Comparison of ENCODE assay signal across 14 cellular contexts in the genomic region with DNA sequence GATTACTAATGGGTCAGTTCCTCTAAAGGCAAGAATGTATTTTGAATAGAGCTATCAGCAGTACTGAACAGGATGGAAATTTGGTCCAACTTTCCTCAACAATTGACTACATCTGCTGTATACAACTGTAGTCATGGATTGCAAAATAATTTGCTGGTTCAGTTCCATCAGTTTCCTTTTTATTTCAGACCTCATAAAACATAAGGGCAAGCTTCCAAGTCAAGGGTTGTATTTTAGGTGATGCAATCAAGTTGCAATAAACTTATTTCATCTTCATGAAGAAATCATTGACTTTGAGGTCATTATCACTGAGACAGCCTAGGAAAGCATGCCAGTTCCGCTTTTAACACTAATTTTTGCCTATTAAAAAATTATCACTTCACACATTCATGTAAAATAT.
DNase-seq lines count a peak whose midpoint lies in the region; ATAC-seq and TF ChIP-seq lines count a peak whose summit lies in the region.
"Had no signal": no experiment of that assay in that cellular context is flagged by ENCODE, and none has a peak within 500 bp of the region (broad histone marks: within the 10 kb centered on the region; RNA-seq: fewer than 3 reads in every experiment).

No MANE protein-coding gene starts in this region.

- H3K36me3 Mint-ChIP-seq in endothelial cell (ENCODE audit: low read depth, unreplicated experiment): no peaks in the 10 kb centered on the region

- no peaks in the 10 kb centered on the region for H3K9me3 Mint-ChIP-seq in endothelial cell (ENCODE audit: unreplicated experiment)
- H3K9me3 Mint-ChIP-seq: central memory CD8-positive, alpha-beta T cell had no signal

- TF ChIP-seq CTCF in left ventricle myocardium inferior (IDR thresholded peaks at IDR 0.05; ENCODE audit: borderline replicate concordance) (no peak), transverse colon (IDR thresholded peaks at IDR 0.05) (no peak), endothelial cell (IDR thresholded peaks at IDR 0.05; ENCODE audit: unreplicated experiment) (no peak)

- H3K27me3 Mint-ChIP-seq in endothelial cell (ENCODE audit: unreplicated experiment): no peaks in the 10 kb centered on the region

- no peak for TF ChIP-seq EP300 in transverse colon (IDR thresholded peaks at IDR 0.05; ENCODE audit: low read depth)

- WGBS in transverse colon (ENCODE audit: low coverage in 1 of 2), 2 donors: 38 to 83% methylated on average over 1 of the region's 1 CpG

- H3K27me3 ChIP-seq in left ventricle myocardium inferior (ENCODE audit: low read depth) (no peaks in the 10 kb centered on the region), transverse colon (no peaks in the 10 kb centered on the region)

- H3K36me3 ChIP-seq in left ventricle myocardium inferior: peaks cover 6% of the 10 kb centered on the region
- no peaks in the 10 kb centered on the region for H3K36me3 ChIP-seq in transverse colon

- H3K4me1 ChIP-seq in left ventricle myocardium inferior: no peaks in the 10 kb centered on the region
- peaks cover 19 to 50% (median 24%) of the 10 kb centered on the region in 4 donors for H3K4me1 ChIP-seq in transverse colon

- no peak overlapping the region for H3K4me3 Mint-ChIP-seq in endothelial cell (ENCODE audit: unreplicated experiment)
- H3K4me3 Mint-ChIP-seq: activated CD8-positive, alpha-beta T cell treated with anti-CD3 and anti-CD28 coated beads, Interleukin-2, amount 10 ng/mL, durations not matched to agents 7 days and 5 days; B cell; central memory CD8-positive, alpha-beta T cell had no signal

- H3K27ac ChIP-seq in left ventricle myocardium inferior (replicated peaks): no peak overlapping the region
- peak overlapping the region; percentile 45 to 72 (median 62) for H3K27ac ChIP-seq in transverse colon

- no peak for DNase-seq in Right ventricle myocardium inferior (ENCODE audit: missing footprints)
- DNase-seq in left ventricle myocardium inferior: no peak
- peak; percentile 49 for DNase-seq in RPMI7951 (ENCODE audit: low read depth)
- peak; percentile 98 for DNase-seq in fibroblast of the conjunctiva (ENCODE audit: low read depth)
- no peak for DNase-seq in transverse colon
- no peak for DNase-seq in HuH-7 (ENCODE audit: low spot score)
- no peak for DNase-seq in inferior parietal cortex (ENCODE audit: extremely low spot score)
- no peak for DNase-seq in endothelial cell (ENCODE audit: low spot score)
- DNase-seq: activated CD8-positive, alpha-beta T cell treated with anti-CD3 and anti-CD28 coated beads, Interleukin-2, amount 10 ng/mL, durations not matched to agents 7 days and 5 days; NCI-H1105 treated with DMSO at 0.1 percent for 48 hours; nucleus accumbens; SHP77 treated with DMSO at 0.1 percent for 48 hours had no signal

- intact Hi-C loops in Right ventricle myocardium inferior (cut with DNase I) (no loop called here), left ventricle myocardium inferior (cut with micrococcal nuclease) (no loop called here), transverse colon (cut with DNase I; ENCODE audit: low total_unique reads) (no loop called here)

- no peaks in the 10 kb centered on the region for H3K4me1 Mint-ChIP-seq in endothelial cell (ENCODE audit: unreplicated experiment)

- in situ Hi-C loops in transverse colon (cut with MboI; ENCODE audit: low pct_ligation_motif_present in 1 of 4, low pct_unique_long_range_greater_than_20kb in 1 of 4, low sequenced_read_pairs in 3 of 4): no loop called here

- no peak for TF ChIP-seq POLR2A in transverse colon (IDR thresholded peaks at IDR 0.05)

- peak; percentile 83 for ATAC-seq in Right ventricle myocardium inferior
- ATAC-seq: activated CD8-positive, alpha-beta T cell treated with anti-CD3 and anti-CD28 coated beads, Interleukin-2, amount 10 ng/mL, durations not matched to agents 7 days and 5 days had no signal

- no peak overlapping the region for H3K4me3 ChIP-seq in left ventricle myocardium inferior
- no peak overlapping the region for H3K4me3 ChIP-seq in transverse colon

- H3K27ac Mint-ChIP-seq in endothelial cell (ENCODE audit: unreplicated experiment): no peak overlapping the region
- H3K27ac Mint-ChIP-seq: activated CD8-positive, alpha-beta T cell treated with anti-CD3 and anti-CD28 coated beads, Interleukin-2, amount 10 ng/mL, durations not matched to agents 7 days and 5 days; B cell had no signal

- no peaks in the 10 kb centered on the region for H3K9me3 ChIP-seq in left ventricle myocardium inferior (replicated peaks)
- no peaks in the 10 kb centered on the region for H3K9me3 ChIP-seq in transverse colon

Comparison
In these comparisons a context has a peak if more than half of its experiments do, and no peak if none do; other contexts are left out.
1. DNase-seq: peak in RPMI7951 (single experiment) and fibroblast of the conjunctiva (single experiment); none in Right ventricle myocardium inferior (single experiment), left ventricle myocardium inferior (single experiment), transverse colon (single experiment), HuH-7 (single experiment), inferior parietal cortex (single experiment) and endothelial cell (single experiment).